Comparison of ENCODE assay signal across 15 cellular contexts in genomic region chr10:80537086-80537704, GRCh38. TPM values are rescaled to one million over a fixed set of nuclear protein-coding genes. Genes with fewer than 3 reads are reported as not detected.
DNase-seq lines count a peak whose midpoint lies in the region; ATAC-seq, FAIRE-seq and TF ChIP-seq lines count a peak whose summit lies in the region.
"Had no signal": no experiment of that assay in that cellular context is flagged by ENCODE, and none has a peak within 500 bp of the region (broad histone marks: within the 10 kb centered on the region; RNA-seq: fewer than 3 reads in every experiment).

No MANE protein-coding gene starts in this region.

- DNase-seq in CD4-positive, CD25-positive, alpha-beta regulatory T cell, result no peak
- DNase-seq in HCT116 (ENCODE audit: low read depth, low spot score) (no peak), GM12878 (ENCODE audit: low read depth, low spot score) (no peak), NCI-H146 (lab: John Stamatoyannopoulos, UW) (no peak), SHP77 treated with DMSO at 0.1 percent for 48 hours (lab: John Stamatoyannopoulos, UW) (no peak), H9 (no peak)
- no peak for DNase-seq in naive thymus-derived CD8-positive, alpha-beta T cell
- DNase-seq in stimulated activated CD8-positive, alpha-beta memory T cell treated with anti-CD3 and anti-CD28 coated beads, Interleukin-4, amount 100 ng/mL, for 48 hours, result no peak
- DNase-seq: anterior cingulate cortex, NCI-H524, stomach had no signal

- no peak overlapping the region for H3K56ac ChIP-seq in H9 (ENCODE audit: insufficient read length, low read depth, low read length)

- H3K4me2 ChIP-seq in HCT116 (ENCODE audit: low read length), result peak overlapping the region; percentile 97
- peak overlapping the region; percentile 80; the same call in 1 of the 2 replicates for H3K4me2 ChIP-seq in GM12878 (ENCODE audit: control insufficient read depth, insufficient read depth)
- H3K4me2 ChIP-seq in H9 (ENCODE audit: insufficient read depth, insufficient read length, low read length), result no peak overlapping the region

- 95% methylated on average over 8 of the region's 8 CpGs for WGBS in GM12878 (ENCODE audit: insufficient coverage, insufficient replicate concordance, low lambda C conversion rate, missing lambda C conversion rate)
- WGBS in H9 (ENCODE audit: extremely low coverage, insufficient read length, low lambda C conversion rate), result no CpG with 5 or more reads among the region's 8 CpGs

- H3K4me1 Mint-ChIP-seq in CD4-positive, CD25-positive, alpha-beta regulatory T cell, result peaks cover 7 to 29% (median 17%) of the 10 kb centered on the region in 4 donors
- peaks cover 11 to 45% (median 25%) of the 10 kb centered on the region in 4 donors for H3K4me1 Mint-ChIP-seq in naive thymus-derived CD8-positive, alpha-beta T cell
- peaks cover 0 to 4% of the 10 kb centered on the region in 2 experiments; a peak in 1 of 4 replicates for H3K4me1 Mint-ChIP-seq in H9
- H3K4me1 Mint-ChIP-seq: GM23338 had no signal

- H3K36me3 Mint-ChIP-seq in CD4-positive, CD25-positive, alpha-beta regulatory T cell, result peaks cover 4% of the 10 kb centered on the region
- peaks cover 0 to 7% (median 2%) of the 10 kb centered on the region in 3 donors for H3K36me3 Mint-ChIP-seq in naive thymus-derived CD8-positive, alpha-beta T cell
- peaks cover 5 to 12% (median 9%) of the 10 kb centered on the region in 3 experiments; a peak in 5 of 7 replicates for H3K36me3 Mint-ChIP-seq in H9 (ENCODE audit: insufficient read depth in 1 of 3, low read depth in 3 of 3)

- no peak overlapping the region for H3K4ac ChIP-seq in H9 (ENCODE audit: low read depth, low read length)

- H4K5ac ChIP-seq in H9 (ENCODE audit: insufficient read length, low read depth, low read length), result no peak overlapping the region

- H3K36me3 ChIP-seq in CD4-positive, CD25-positive, alpha-beta regulatory T cell (ENCODE audit: control insufficient read depth, insufficient read depth, low read length), result no peaks in the 10 kb centered on the region
- H3K36me3 ChIP-seq in HCT116 (ENCODE audit: control insufficient read depth in 1 of 2, insufficient read depth in 2 of 2, low read length in 2 of 2) (no peaks in the 10 kb centered on the region), GM12878 (ENCODE audit: control insufficient read depth in 2 of 2, insufficient read depth in 2 of 2, low read length in 1 of 2) (no peaks in the 10 kb centered on the region)
- H3K36me3 ChIP-seq: stomach had no signal

- no peak for ATAC-seq in CD4-positive, CD25-positive, alpha-beta regulatory T cell (ENCODE audit: low read depth in 2 of 2)
- ATAC-seq in HCT116, result no peak
- ATAC-seq in GM12878, result no peak
- no peak for ATAC-seq in naive thymus-derived CD8-positive, alpha-beta T cell

- H3K27ac ChIP-seq in CD4-positive, CD25-positive, alpha-beta regulatory T cell (ENCODE audit: insufficient read depth, low read length, poor library complexity, severe bottlenecking), result no peak overlapping the region
- H3K27ac ChIP-seq in HCT116 (ENCODE audit: low read depth, low read length) (no peak overlapping the region), GM12878 (ENCODE audit: control insufficient read depth, insufficient read depth) (no peak overlapping the region), H9 (ENCODE audit: insufficient read length, low read depth, low read length) (no peak overlapping the region)
- H3K27ac ChIP-seq: SK-N-MC had no signal

- no peaks in the 10 kb centered on the region for H3K9me2 ChIP-seq in HCT116 (ENCODE audit: insufficient read depth)

- H3K27me3 ChIP-seq in CD4-positive, CD25-positive, alpha-beta regulatory T cell (ENCODE audit: control insufficient read depth, insufficient read depth, low read length), result no peaks in the 10 kb centered on the region
- H3K27me3 ChIP-seq in HCT116 (ENCODE audit: insufficient read depth, low read length), result no peaks in the 10 kb centered on the region
- H3K27me3 ChIP-seq in GM12878 (replicated peaks in 1 of 2; ENCODE audit: control insufficient read depth in 2 of 2, insufficient read depth in 2 of 2, low read length in 1 of 2), result no peaks in the 10 kb centered on the region
- H3K27me3 ChIP-seq in H9 (ENCODE audit: insufficient read depth, low read length), result no peaks in the 10 kb centered on the region
- H3K27me3 ChIP-seq: stomach had no signal

- H3K27me3 Mint-ChIP-seq in CD4-positive, CD25-positive, alpha-beta regulatory T cell, result peaks cover 4% of the 10 kb centered on the region
- no peaks in the 10 kb centered on the region for H3K27me3 Mint-ChIP-seq in naive thymus-derived CD8-positive, alpha-beta T cell
- peaks cover 13% of the 10 kb centered on the region for H3K27me3 Mint-ChIP-seq in H9 (ENCODE audit: low read depth)

- no peak overlapping the region for H3K23ac ChIP-seq in H9 (ENCODE audit: insufficient read length, low read depth, low read length)

- H3K23me2 ChIP-seq in H9 (ENCODE audit: insufficient read length, low read depth, low read length, poor library complexity, severe bottlenecking), result no peaks in the 10 kb centered on the region

- no peak overlapping the region for H2BK12ac ChIP-seq in H9 (ENCODE audit: insufficient read length, low read depth, low read length)

- TF ChIP-seq RAD21 in HCT116 (IDR thresholded peaks at IDR 0.05; ENCODE audit: low read depth) (no peak), GM12878 (IDR thresholded peaks at IDR 0.05; ENCODE audit: insufficient read depth, low read depth, low read length) (no peak)

- CTCF ChIA-PET in HCT116 (lab: Charles Lee), result interaction anchor here (1.0 to 1.7 kb wide), 3 partner anchors 11 to 154 kb away, joined by 3 to 4 read pairs (median 3); no protein-coding TSS in a partner anchor
- CTCF ChIA-PET in GM12878 (lab: Yijun Ruan, JAX), result interaction anchor here (0.7 to 2.8 kb wide), 9 partner anchors 11 to 126 kb away, joined by 3 to 32 read pairs (median 4); no protein-coding TSS in a partner anchor

- H2AK5ac ChIP-seq in H9 (ENCODE audit: insufficient read length, low read length), result no peak overlapping the region

- H3K4me3 ChIP-seq in CD4-positive, CD25-positive, alpha-beta regulatory T cell (ENCODE audit: low read depth, low read length), result no peak overlapping the region
- H3K4me3 ChIP-seq in HCT116 (replicated peaks in 1 of 2; ENCODE audit: low read depth in 1 of 2, low read length in 2 of 2) (peak overlapping the region; percentile 73 to 83; a peak in 3 of 4 replicates), GM12878 (peak overlapping the region; percentile 83)
- H3K4me3 ChIP-seq: SK-N-MC had no signal

- H2BK120ac ChIP-seq in H9 (ENCODE audit: low read depth, low read length, poor library complexity, severe bottlenecking), result no peak overlapping the region

- TF ChIP-seq CTCF in HCT116 (IDR thresholded peaks at IDR 0.05 in 2 of 3, conservative IDR thresholded peaks at IDR 0.05 in 1 of 3; ENCODE audit: borderline replicate concordance in 1 of 3, insufficient read depth in 1 of 3, low read depth in 2 of 3, low read length in 2 of 3) (no peak), GM12878 (IDR thresholded peaks at IDR 0.05 in 2 of 3, conservative IDR thresholded peaks at IDR 0.05 in 1 of 3; ENCODE audit: control insufficient read depth in 2 of 3, extremely low read depth in 1 of 3, insufficient read depth in 1 of 3, low read depth in 3 of 3, low read length in 3 of 3) (no peak), H9 (conservative IDR thresholded peaks at IDR 0.05) (no peak)

- H3K27ac Mint-ChIP-seq in CD4-positive, CD25-positive, alpha-beta regulatory T cell, result peak overlapping the region; percentile 43 to 98 (median 87)
- peak overlapping the region; percentile 52 to 99 (median 94) for H3K27ac Mint-ChIP-seq in naive thymus-derived CD8-positive, alpha-beta T cell
- no peak overlapping the region for H3K27ac Mint-ChIP-seq in H9
- H3K27ac Mint-ChIP-seq: GM23338 had no signal

- no peaks in the 10 kb centered on the region for H3K79me2 ChIP-seq in HCT116 (ENCODE audit: insufficient read depth, low read length)
- no peaks in the 10 kb centered on the region; the same call in 1 of the 2 replicates for H3K79me2 ChIP-seq in GM12878 (ENCODE audit: control insufficient read depth, insufficient read depth, low read length)
- no peaks in the 10 kb centered on the region for H3K79me2 ChIP-seq in H9 (ENCODE audit: insufficient read depth, low read length)
- H3K79me2 ChIP-seq: parathyroid adenoma had no signal

- no peaks in the 10 kb centered on the region for H3K9me3 ChIP-seq in CD4-positive, CD25-positive, alpha-beta regulatory T cell (ENCODE audit: control insufficient read depth in 2 of 2, low read length in 2 of 2)
- H3K9me3 ChIP-seq in HCT116 (ENCODE audit: control insufficient read depth in 1 of 2, insufficient read depth in 1 of 2, low read depth in 1 of 2, low read length in 2 of 2) (no peaks in the 10 kb centered on the region), GM12878 (replicated peaks; ENCODE audit: control insufficient read depth, insufficient read depth, low read length) (no peaks in the 10 kb centered on the region; the same call in 2 of the 3 replicates), H9 (ENCODE audit: control insufficient read depth, low read depth, low read length) (no peaks in the 10 kb centered on the region)
- H3K9me3 ChIP-seq: stomach had no signal

- no peak overlapping the region for H2BK20ac ChIP-seq in H9 (ENCODE audit: low read depth, low read length, poor library complexity, severe bottlenecking)

- H3K18ac ChIP-seq in H9 (ENCODE audit: insufficient read length, low read depth, low read length), result no peak overlapping the region

- no peaks in the 10 kb centered on the region for H3K79me1 ChIP-seq in H9 (ENCODE audit: insufficient read depth, low read depth, low read length, poor library complexity, severe bottlenecking)

- H3K14ac ChIP-seq in H9 (ENCODE audit: insufficient read depth, low read length), result no peak overlapping the region

- H4K20me1 ChIP-seq in HCT116 (ENCODE audit: insufficient read depth) (no peaks in the 10 kb centered on the region), GM12878 (ENCODE audit: control insufficient read depth, insufficient read depth) (no peaks in the 10 kb centered on the region), H9 (ENCODE audit: control insufficient read depth, insufficient read depth, insufficient read length) (peaks cover 2% of the 10 kb centered on the region)

- no peak overlapping the region for H3T11ph ChIP-seq in H9 (ENCODE audit: low read length)

- TF ChIP-seq EP300 in GM12878 (IDR thresholded peaks at IDR 0.05; ENCODE audit: borderline replicate concordance in 1 of 2, control insufficient read depth in 1 of 2, low read depth in 2 of 2, low read length in 2 of 2), result no peak

- H3K4me3 Mint-ChIP-seq in CD4-positive, CD25-positive, alpha-beta regulatory T cell, result peak overlapping the region; percentile 43 to 92 (median 66)
- H3K4me3 Mint-ChIP-seq in naive thymus-derived CD8-positive, alpha-beta T cell, result peak overlapping the region; percentile 59 to 98 (median 86)
- H3K4me3 Mint-ChIP-seq in H9, result no peak overlapping the region
- H3K4me3 Mint-ChIP-seq: GM23338 had no signal

- TF ChIP-seq POLR2A in HCT116 (IDR thresholded peaks at IDR 0.05; ENCODE audit: borderline replicate concordance, extremely low read depth, insufficient read depth, insufficient read length), result no peak
- no peak for TF ChIP-seq POLR2A in GM12878 (IDR thresholded peaks at IDR 0.05; ENCODE audit: low read depth, low read length)

- no peak for FAIRE-seq in GM12878 (lab: Jason Lieb, UNC)

- RAD21 ChIA-PET in HCT116 (lab: Charles Lee; ENCODE audit: low non-redundant PET in 1 of 2, low total read pairs in 2 of 2, uncharacterized antibody in 2 of 2, unreplicated experiment in 2 of 2), result interaction anchor here in 1 of 2 experiments (0.8 kb wide), 1 partner anchor 126 kb away, joined by 3 read pairs; no protein-coding TSS in a partner anchor
- RAD21 ChIA-PET in GM12878 (lab: Charles Lee; ENCODE audit: unreplicated experiment), result interaction anchor here (0.8 to 2.7 kb wide), 6 partner anchors 16 to 176 kb away, joined by 3 to 38 read pairs (median 3); no protein-coding TSS in a partner anchor

- intact Hi-C loops in HCT116 (cut with micrococcal nuclease) (loop anchor here (10.0 kb wide), 1 partner anchor 282 kb away; no protein-coding TSS in a partner anchor), GM12878 (cut with micrococcal nuclease; ENCODE audit: unreplicated experiment) (loop anchor here (2.0 kb wide), 1 partner anchor 126 kb away; no protein-coding TSS in a partner anchor)

- H4K91ac ChIP-seq in H9 (ENCODE audit: insufficient read length, low read depth, low read length), result no peak overlapping the region

- no peaks in the 10 kb centered on the region for H3K9me3 Mint-ChIP-seq in CD4-positive, CD25-positive, alpha-beta regulatory T cell
- no peaks in the 10 kb centered on the region for H3K9me3 Mint-ChIP-seq in naive thymus-derived CD8-positive, alpha-beta T cell
- peaks cover 9 to 17% of the 10 kb centered on the region in 2 experiments; a peak in 4 of 5 replicates for H3K9me3 Mint-ChIP-seq in H9

- BruUV-seq in HCT116 (replicated peaks; lab: Mats Ljungman, UMichigan) (no TSS peak), GM12878 (replicated peaks; lab: Mats Ljungman, UMichigan) (no TSS peak)

- SMC1A ChIA-PET in GM12878 (lab: Charles Lee; ENCODE audit: uncharacterized antibody, unreplicated experiment), result interaction anchor here (0.9 to 2.7 kb wide), 11 partner anchors 11 to 93 kb away, joined by 3 to 35 read pairs (median 3); no protein-coding TSS in a partner anchor

- no peak overlapping the region for H2AFZ ChIP-seq in HCT116 (ENCODE audit: low read depth, low read length, poor library complexity, severe bottlenecking)
- H2AFZ ChIP-seq in GM12878 (ENCODE audit: control insufficient read depth, low read depth, low read length), result no peak overlapping the region
- H2AFZ ChIP-seq in H9 (ENCODE audit: low read length), result no peak overlapping the region

- no peak overlapping the region for H2BK5ac ChIP-seq in H9 (ENCODE audit: insufficient read length, low read length)

- H3K4me1 ChIP-seq in CD4-positive, CD25-positive, alpha-beta regulatory T cell (ENCODE audit: control insufficient read depth, insufficient read depth, low read length, poor library complexity, severe bottlenecking), result peaks cover 4% of the 10 kb centered on the region
- H3K4me1 ChIP-seq in HCT116 (ENCODE audit: control insufficient read depth in 1 of 2, insufficient read depth in 2 of 2, low read length in 2 of 2) (peaks cover 3 to 25% of the 10 kb centered on the region in 2 experiments; a peak in 2 of 4 replicates), GM12878 (ENCODE audit: control insufficient read depth, insufficient read depth, low read length) (peaks cover 28% of the 10 kb centered on the region), H9 (ENCODE audit: insufficient read depth, low read length) (no peaks in the 10 kb centered on the region)
- H3K4me1 ChIP-seq: parathyroid adenoma had no signal

- H3K9ac ChIP-seq in HCT116 (ENCODE audit: low read length) (no peak overlapping the region), GM12878 (ENCODE audit: control insufficient read depth, insufficient read depth, low read length) (no peak overlapping the region), H9 (ENCODE audit: extremely low read depth, insufficient read length, low read length) (no peak overlapping the region)
- H3K9ac ChIP-seq: parathyroid adenoma had no signal

- no peak overlapping the region for H2BK15ac ChIP-seq in H9 (ENCODE audit: low read depth, low read length)

- in situ Hi-C loops in GM12878 (cut with MboI), result no loop called here

- POLR2A ChIA-PET in HCT116 (lab: Charles Lee), result no interaction called here
- POLR2A ChIA-PET in GM12878 (lab: Charles Lee), result interaction anchor here (0.7 to 1.0 kb wide), 4 partner anchors 37 to 84 kb away, joined by 3 to 4 read pairs (median 3); no protein-coding TSS in a partner anchor
- POLR2A ChIA-PET in naive thymus-derived CD8-positive, alpha-beta T cell (lab: Charles Lee), result interaction anchor here (0.8 to 1.4 kb wide), 4 partner anchors 19 to 72 kb away, joined by 3 to 5 read pairs (median 4); no protein-coding TSS in a partner anchor

- H4K8ac ChIP-seq in H9 (replicated peaks; ENCODE audit: insufficient read length, low read depth, low read length), result no peak overlapping the region

RNA-seq across cellular contexts. Expression of gene SH2D4B, which starts 0.5 kb away (rescaled TPM):
- total RNA-seq in CD4-positive, CD25-positive, alpha-beta regulatory T cell, result 0.25 TPM
- not detected for polyA plus RNA-seq in CD4-positive, CD25-positive, alpha-beta regulatory T cell
- total RNA-seq in HCT116 (2021; ENCODE audit: unreplicated experiment), result 0.22 TPM
- 0.04 TPM in 1 of 2 replicates, not detected in the other for polyA plus RNA-seq in HCT116 (2012)
- 1.2 TPM in 2 replicates for total RNA-seq in GM12878 (2013; cell fraction: nucleolus; rRNA removed)
- total RNA-seq in GM12878 (2014; rRNA removed), result 0.05 and 0.06 TPM in 2 replicates
- not detected in 2 replicates for total RNA-seq in GM12878 (2014; rRNA removed; fragmentation: Illumina TruSeq; extraction: Trizol)
- total RNA-seq in GM12878 (2021), result 0.13 and 0.19 TPM in 2 replicates
- 0.07 TPM for polyA plus RNA-seq in GM12878 (2011; ENCODE audit: low read depth)
- 0.14 TPM in 2 replicates for polyA plus RNA-seq in GM12878 (2011; rRNA removed)
- polyA plus RNA-seq in GM12878 (2011; cell fraction: cytosol; rRNA removed), result 0.08 and 0.09 TPM in 2 replicates
- 0.61 and 0.67 TPM in 2 replicates for polyA plus RNA-seq in GM12878 (2011; cell fraction: nucleus; rRNA removed)
- 0.05 and 0.13 TPM in 2 replicates for polyA plus RNA-seq in GM12878 (2012)
- polyA plus RNA-seq in GM12878 (2014; fragmentation: Illumina TruSeq; extraction: Trizol), result not detected in 2 replicates
- polyA plus RNA-seq in GM12878 (2014; fragmentation: Nextera tagmentation; extraction: Ambion mirVana), result not detected
- 0.04 TPM in 1 of 2 replicates, not detected in the other for polyA plus RNA-seq in GM12878 (2014; rRNA removed)
- polyA plus RNA-seq in GM12878 (2016; fragmentation: Nextera tagmentation; extraction: Ambion mirVana), result under 1 TPM in 1 of 2 experiments, not detected in 1; 0.21 TPM
- 0.29 and 0.52 TPM in 2 replicates for polyA minus RNA-seq in GM12878 (2011; rRNA and poly(A)+ RNA removed)
- 0.67 TPM in 1 of 2 replicates, not detected in the other for polyA minus RNA-seq in GM12878 (2011; cell fraction: cytosol; rRNA and poly(A)+ RNA removed)
- 0.85 and 0.86 TPM in 2 replicates for polyA minus RNA-seq in GM12878 (2011; cell fraction: nucleus; rRNA and poly(A)+ RNA removed)
- under 1 TPM; 0.11 to 0.36 TPM for total RNA-seq in naive thymus-derived CD8-positive, alpha-beta T cell
- not detected for polyA plus RNA-seq in naive thymus-derived CD8-positive, alpha-beta T cell
- total RNA-seq in H9 (2021), result 0.07 TPM in 1 of 2 replicates, not detected in the other
- total RNA-seq: GM23338 had no signal
- polyA plus RNA-seq: liver had no signal

Comparison
In these comparisons a context has a peak if more than half of its experiments do, and no peak if none do; other contexts are left out.
1. H3K27ac Mint-ChIP-seq: peak in CD4-positive, CD25-positive, alpha-beta regulatory T cell (3 of 3) and naive thymus-derived CD8-positive, alpha-beta T cell (10 of 10); none in H9 (0 of 3).
2. H3K4me3 Mint-ChIP-seq: peak in CD4-positive, CD25-positive, alpha-beta regulatory T cell (4 of 4) and naive thymus-derived CD8-positive, alpha-beta T cell (10 of 10); none in H9 (0 of 2).